Comparison of ENCODE assay signal across 19 cellular contexts in genomic region chr17:31741371-31741770, GRCh38.
DNase-seq lines count a peak whose midpoint lies in the region; ATAC-seq, FAIRE-seq and TF ChIP-seq lines count a peak whose summit lies in the region.
"Had no signal": no experiment of that assay in that cellular context is flagged by ENCODE, and none has a peak within 500 bp of the region (broad histone marks: within the 10 kb centered on the region; RNA-seq: fewer than 3 reads in every experiment).

No MANE protein-coding gene starts in this region.

- TF ChIP-seq CTCF in GM23338 (conservative IDR thresholded peaks at IDR 0.05; ENCODE audit: low read depth in 2 of 2), result no peak
- TF ChIP-seq CTCF in K562 (IDR thresholded peaks at IDR 0.05 in 2 of 3, conservative IDR thresholded peaks at IDR 0.05 in 1 of 3; ENCODE audit: insufficient read depth in 2 of 3, low read depth in 1 of 3, low read length in 3 of 3), result no peak
- no peak for TF ChIP-seq CTCF in smooth muscle cell (IDR thresholded peaks at IDR 0.05; ENCODE audit: borderline replicate concordance, insufficient read depth, poor library complexity, severe bottlenecking)
- no peak for TF ChIP-seq CTCF in omental fat pad (IDR thresholded peaks at IDR 0.05)

- no peaks in the 10 kb centered on the region for H3K9me3 ChIP-seq in K562 (replicated peaks; ENCODE audit: control insufficient read depth, insufficient read depth, low read depth, low read length)
- no peaks in the 10 kb centered on the region for H3K9me3 ChIP-seq in mesenchymal stem cell (ENCODE audit: control insufficient read depth, low read length)
- no peaks in the 10 kb centered on the region for H3K9me3 ChIP-seq in smooth muscle cell (replicated peaks; ENCODE audit: low read depth)
- H3K9me3 ChIP-seq: MG63, SJSA1 had no signal

- no peak overlapping the region for H3K14ac ChIP-seq in mesenchymal stem cell (ENCODE audit: low read length in 2 of 2)

- CTCF ChIA-PET in K562 (lab: Yijun Ruan, JAX; ENCODE audit: low intra/inter-chr PET ratio), result no interaction called here

- H3K36me3 ChIP-seq in GM23338 (ENCODE audit: insufficient read depth), result no peaks in the 10 kb centered on the region
- H3K36me3 ChIP-seq in K562 (ENCODE audit: control insufficient read depth, insufficient read depth, low read length), result no peaks in the 10 kb centered on the region
- H3K36me3 ChIP-seq in mesenchymal stem cell (ENCODE audit: control insufficient read depth in 1 of 2, insufficient read depth in 2 of 2, low read depth in 1 of 2, low read length in 2 of 2), result no peaks in the 10 kb centered on the region
- no peaks in the 10 kb centered on the region for H3K36me3 ChIP-seq in smooth muscle cell (ENCODE audit: low read depth)
- H3K36me3 ChIP-seq: MG63, SJSA1 had no signal

- intact Hi-C loops in K562 (cut with micrococcal nuclease), result no loop called here

- in situ Hi-C loops in K562 (cut with MboI), result no loop called here

- WGBS in K562 (ENCODE audit: insufficient coverage, low coverage, missing lambda C conversion rate), result 0% methylated on average over 3 of the region's 3 CpGs
- WGBS in mesenchymal stem cell, result 46% methylated on average over 2 of the region's 3 CpGs
- WGBS in smooth muscle cell (ENCODE audit: low lambda C conversion rate), result 36% methylated on average over 3 of the region's 3 CpGs

- H4K91ac ChIP-seq in mesenchymal stem cell (ENCODE audit: low read length), result no peak overlapping the region

- no peaks in the 10 kb centered on the region for H3K9me2 ChIP-seq in GM23338 (ENCODE audit: insufficient read depth)

- H3K79me1 ChIP-seq in mesenchymal stem cell (replicated peaks; ENCODE audit: low read length, poor library complexity, severe bottlenecking), result no peaks in the 10 kb centered on the region

- TF ChIP-seq POLR2A in K562 (conservative IDR thresholded peaks at IDR 0.05), result no peak

- DNase-seq in GM23338 (ENCODE audit: low spot score), result no peak
- no peak for DNase-seq in K562 (ENCODE audit: extremely low read depth in 1 of 4, low spot score in 3 of 4)
- DNase-seq in mesenchymal stem cell, result no peak
- DNase-seq in smooth muscle cell (lab: John Stamatoyannopoulos, UW; ENCODE audit: unreplicated experiment), result no peak
- DNase-seq in omental fat pad (ENCODE audit: low spot score), result no peak
- DNase-seq: CD4-positive, alpha-beta memory T cell; DMS79; NCI-H1092; NCI-H146; NCI-H2081; NCI-H510A; NCI-H774 had no signal

- no peaks in the 10 kb centered on the region for H3K27me3 ChIP-seq in GM23338 (ENCODE audit: insufficient read depth)
- peaks cover 15 to 31% of the 10 kb centered on the region in 2 experiments; a peak in 4 of 5 replicates for H3K27me3 ChIP-seq in K562 (ENCODE audit: control insufficient read depth in 2 of 2, insufficient read depth in 2 of 2, low read length in 2 of 2)
- H3K27me3 ChIP-seq in mesenchymal stem cell (ENCODE audit: control insufficient read depth in 1 of 2, insufficient read depth in 1 of 2, low read length in 2 of 2), result no peaks in the 10 kb centered on the region
- no peaks in the 10 kb centered on the region for H3K27me3 ChIP-seq in smooth muscle cell (ENCODE audit: low read depth)
- H3K27me3 ChIP-seq: MG63, SJSA1 had no signal

- no peaks in the 10 kb centered on the region for H3K9me3 Mint-ChIP-seq in GM23338

- peak overlapping the region; percentile 25; the same call in 1 of the 2 replicates for H2AFZ ChIP-seq in GM23338
- no peak overlapping the region for H2AFZ ChIP-seq in K562 (ENCODE audit: low read depth, low read length)
- H2AFZ ChIP-seq in mesenchymal stem cell (ENCODE audit: low read depth, low read length), result no peak overlapping the region
- H2AFZ ChIP-seq in smooth muscle cell (ENCODE audit: low read depth), result no peak overlapping the region

- no peak for FAIRE-seq in K562 (lab: Jason Lieb, UNC)
- FAIRE-seq: D721Med had no signal

- H2AK5ac ChIP-seq in mesenchymal stem cell (ENCODE audit: low read length, severe bottlenecking), result no peak overlapping the region

- H2BK120ac ChIP-seq in mesenchymal stem cell (ENCODE audit: low read depth, low read length), result no peak overlapping the region

- H3K79me2 ChIP-seq in GM23338 (replicated peaks; ENCODE audit: insufficient read depth) (no peaks in the 10 kb centered on the region), K562 (ENCODE audit: control insufficient read depth, insufficient read depth, low read length) (no peaks in the 10 kb centered on the region), smooth muscle cell (ENCODE audit: low read depth) (no peaks in the 10 kb centered on the region)

- H3F3A ChIP-seq in GM23338 (replicated peaks; ENCODE audit: low read depth) (no peaks in the 10 kb centered on the region), smooth muscle cell (ENCODE audit: low read depth) (peaks cover 32% of the 10 kb centered on the region)

- ATAC-seq in GM23338 (no peak), K562 (no peak), omental fat pad (ENCODE audit: low FRiP score) (no peak), GM21529 (IDR thresholded peaks at IDR 0.05; ENCODE audit: unreplicated experiment) (no peak), GM18867 (IDR thresholded peaks at IDR 0.05; ENCODE audit: unreplicated experiment) (no peak)
- ATAC-seq: HCT116 had no signal

- H3K27me3 Mint-ChIP-seq in GM23338 (ENCODE audit: insufficient read depth, low read depth, poor library complexity), result peaks cover 3% of the 10 kb centered on the region

- H2BK12ac ChIP-seq in mesenchymal stem cell (ENCODE audit: low read length in 2 of 2), result peak overlapping the region in 1 of 2 experiments; percentile 43

- no peak overlapping the region for H3K4me2 ChIP-seq in GM23338
- no peak overlapping the region for H3K4me2 ChIP-seq in K562 (ENCODE audit: insufficient read depth, low read length)
- no peak overlapping the region for H3K4me2 ChIP-seq in mesenchymal stem cell (ENCODE audit: low read length, poor library complexity, severe bottlenecking)
- peak overlapping the region; percentile 45 for H3K4me2 ChIP-seq in smooth muscle cell

- H3K4me1 ChIP-seq in GM23338 (ENCODE audit: insufficient read depth) (peaks cover 5% of the 10 kb centered on the region; the same call in 1 of the 2 replicates), K562 (replicated peaks in 1 of 2; ENCODE audit: control insufficient read depth in 2 of 2, insufficient read depth in 2 of 2, low read length in 2 of 2) (no peaks in the 10 kb centered on the region), mesenchymal stem cell (ENCODE audit: control insufficient read depth, insufficient read depth, low read depth, low read length) (peaks cover 2% of the 10 kb centered on the region), smooth muscle cell (ENCODE audit: low read depth) (peaks cover 13% of the 10 kb centered on the region)

- H3K27ac ChIP-seq in GM23338 (ENCODE audit: low read depth) (no peak overlapping the region), K562 (ENCODE audit: extremely low read depth, low read depth, low read length) (no peak overlapping the region), mesenchymal stem cell (ENCODE audit: low read length, poor library complexity, severe bottlenecking) (no peak overlapping the region), smooth muscle cell (ENCODE audit: low read depth) (peak overlapping the region; percentile 63)
- H3K27ac ChIP-seq: RWPE1 had no signal

- no peak overlapping the region for H3K27ac Mint-ChIP-seq in GM23338
- H3K27ac Mint-ChIP-seq: CD4-positive, alpha-beta memory T cell had no signal

- H3K23ac ChIP-seq in mesenchymal stem cell (ENCODE audit: low read length in 2 of 2), result no peak overlapping the region

- H3K4me3 ChIP-seq in GM23338 (no peak overlapping the region), K562 (no peak overlapping the region), mesenchymal stem cell (ENCODE audit: insufficient read depth in 1 of 2, low read depth in 1 of 2, low read length in 2 of 2) (no peak overlapping the region), smooth muscle cell (no peak overlapping the region)
- H3K4me3 ChIP-seq: MG63, SJSA1 had no signal

- H2BK15ac ChIP-seq in mesenchymal stem cell (ENCODE audit: low read depth, poor library complexity, severe bottlenecking), result no peak overlapping the region

- H3K4me3 Mint-ChIP-seq in GM23338, result no peak overlapping the region
- H3K4me3 Mint-ChIP-seq: CD4-positive, alpha-beta memory T cell had no signal

- POLR2A ChIA-PET in K562 (lab: Yijun Ruan, JAX), result interaction anchor here (0.6 kb wide), 1 partner anchor 66 kb away, joined by 3 read pairs; no protein-coding TSS in a partner anchor

- H3K36me3 Mint-ChIP-seq in GM23338 (ENCODE audit: low read depth), result no peaks in the 10 kb centered on the region
- H3K36me3 Mint-ChIP-seq: CD4-positive, alpha-beta memory T cell had no signal

- no peak overlapping the region for H4K8ac ChIP-seq in mesenchymal stem cell (ENCODE audit: low read length)

- TF ChIP-seq RAD21 in K562 (CRISPR knock-in tag; conservative IDR thresholded peaks at IDR 0.05 in 1 of 2, IDR thresholded peaks at IDR 0.05 in 1 of 2), result no peak

- TF ChIP-seq EP300 in K562 (IDR thresholded peaks at IDR 0.05; ENCODE audit: low read length), result no peak

- no peak overlapping the region for H3K4ac ChIP-seq in mesenchymal stem cell (ENCODE audit: low read depth in 1 of 2, low read length in 2 of 2)

- peaks cover 11% of the 10 kb centered on the region for H3K4me1 Mint-ChIP-seq in GM23338

- H3K9me1 ChIP-seq in K562 (ENCODE audit: control insufficient read depth, insufficient read depth, low read length), result no peaks in the 10 kb centered on the region

- no TSS peak for BruUV-seq in K562 (replicated peaks; lab: Mats Ljungman, UMichigan)

- no peak overlapping the region for H2BK5ac ChIP-seq in mesenchymal stem cell (ENCODE audit: low read depth, low read length, poor library complexity, severe bottlenecking)

- H4K20me1 ChIP-seq in GM23338 (replicated peaks; ENCODE audit: insufficient read depth), result no peaks in the 10 kb centered on the region
- H4K20me1 ChIP-seq in K562 (replicated peaks; ENCODE audit: control insufficient read depth, insufficient read depth, low read length), result no peaks in the 10 kb centered on the region; the same call in 1 of the 2 replicates
- no peaks in the 10 kb centered on the region for H4K20me1 ChIP-seq in smooth muscle cell (ENCODE audit: low read depth)

- peak overlapping the region in 1 of 2 experiments; percentile 77 for H3K18ac ChIP-seq in mesenchymal stem cell (ENCODE audit: low read depth in 1 of 2, low read length in 2 of 2)

- H3K9ac ChIP-seq in K562 (ENCODE audit: insufficient read depth in 1 of 2, low read depth in 2 of 2, low read length in 2 of 2) (no peak overlapping the region), mesenchymal stem cell (ENCODE audit: low read length) (peak overlapping the region; percentile 36), smooth muscle cell (ENCODE audit: low read depth) (no peak overlapping the region)

TF ChIP-seq in GM23338, 12 proteins besides CTCF, POLR2A, EP300 and RAD21 (continues in another document):
- TF ChIP-seq EZH2 (IDR thresholded peaks at IDR 0.05; ENCODE audit: low read depth, unreplicated experiment) (no peak), ZNF331 (CRISPR knock-in tag; IDR thresholded peaks at IDR 0.05; ENCODE audit: low read depth) (no peak)

TF ChIP-seq in K562, 482 proteins besides CTCF, POLR2A, EP300 and RAD21:
- TF ChIP-seq ZNF134 (CRISPR knock-in tag; conservative IDR thresholded peaks at IDR 0.05) (no peak), ZFP36 (IDR thresholded peaks at IDR 0.05; ENCODE audit: low read depth, low read length, partially characterized antibody) (peak; percentile 67)
